13 cellular contexts compared by ENCODE assay signal in genomic region chr10:126226988-126227761, GRCh38.
"Had no signal": no experiment of that assay in that cellular context is flagged by ENCODE, and none has a peak within 500 bp of the region (broad histone marks: within the 10 kb centered on the region; RNA-seq: fewer than 3 reads in every experiment).

No MANE protein-coding gene starts in this region.

- H3K27ac Mint-ChIP-seq: activated CD8-positive, alpha-beta T cell treated with anti-CD3 and anti-CD28 coated beads, Interleukin-2, amount 10 ng/mL, durations not matched to agents 7 days and 5 days; activated T-helper 1 cell treated with anti-CD3 and anti-CD28 coated beads, Interleukin-12 subunit alpha, Interleukin-12 subunit beta, Interleukin-2, Interleukin-4 antibody, amounts not matched to agents 30 ng/mL and 10 ng/mL and 1 ng/mL, durations not matched to agents 14 hours and 24 hours and 36 hours; T-cell had no signal

- H3K4me1 Mint-ChIP-seq: T-cell had no signal

- H3K36me3 ChIP-seq: left lung, pancreas, tibial artery had no signal

- H3K9me3 ChIP-seq: left lung, pancreas, tibial artery had no signal

- H3K4me1 ChIP-seq: left lung, pancreas, tibial artery had no signal

- H3K4me3 ChIP-seq: left lung, pancreas, skin epidermis, tibial artery had no signal

- H3K4me3 Mint-ChIP-seq: activated CD8-positive, alpha-beta T cell treated with anti-CD3 and anti-CD28 coated beads, Interleukin-2, amount 10 ng/mL, durations not matched to agents 7 days and 5 days; activated T-helper 1 cell treated with anti-CD3 and anti-CD28 coated beads, Interleukin-12 subunit alpha, Interleukin-12 subunit beta, Interleukin-2, Interleukin-4 antibody, amounts not matched to agents 30 ng/mL and 10 ng/mL and 1 ng/mL, durations not matched to agents 14 hours and 24 hours and 36 hours; neural crest cell; T-cell had no signal

- H3K27ac ChIP-seq: left lung, pancreas, tibial artery had no signal

- H3K27me3 ChIP-seq: pancreas, tibial artery had no signal

- H3K9me3 Mint-ChIP-seq: activated T-helper 1 cell treated with anti-CD3 and anti-CD28 coated beads, Interleukin-12 subunit alpha, Interleukin-12 subunit beta, Interleukin-2, Interleukin-4 antibody, amounts not matched to agents 30 ng/mL and 10 ng/mL and 1 ng/mL, durations not matched to agents 14 hours and 24 hours and 36 hours; T-cell had no signal

- DNase-seq: activated CD4-positive, alpha-beta T cell treated with anti-CD3 and anti-CD28 coated beads for 48 hours; activated CD8-positive, alpha-beta T cell treated with anti-CD3 and anti-CD28 coated beads, Interleukin-2, amount 10 ng/mL, durations not matched to agents 7 days and 5 days; activated naive CD4-positive, alpha-beta T cell treated with Interleukin-2 at 50 U/mL for 16 hours; central memory CD4-positive, alpha-beta T cell; cortex of kidney; effector CD8-positive, alpha-beta T cell; left lung; pancreas; T-cell; tibial artery had no signal

- FAIRE-seq: pancreas had no signal

- H3K36me3 Mint-ChIP-seq: T-cell had no signal

- ATAC-seq: activated CD8-positive, alpha-beta T cell treated with anti-CD3 and anti-CD28 coated beads, Interleukin-2, amount 10 ng/mL, durations not matched to agents 7 days and 5 days; left lung; T-cell had no signal
